In the genomic region with DNA sequence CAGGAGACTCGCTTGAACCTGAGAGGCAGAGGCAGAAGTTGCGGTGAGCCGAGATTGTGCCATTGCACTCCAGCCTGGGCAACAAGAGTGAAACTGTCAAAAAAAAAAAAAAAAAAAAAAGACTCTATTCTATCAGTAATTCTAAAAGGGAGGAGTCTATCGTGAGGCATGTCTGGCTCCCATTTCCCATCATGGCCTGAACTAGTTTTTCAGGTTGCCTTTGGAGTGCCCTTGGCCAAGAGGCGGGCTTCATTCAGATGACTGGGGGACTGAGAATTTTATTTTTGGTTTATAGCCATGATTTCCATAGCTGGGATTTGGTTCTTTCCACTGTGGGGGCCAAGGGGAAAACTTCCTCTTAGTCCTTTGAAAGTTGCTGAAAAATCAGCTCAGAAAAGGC, we compare ENCODE assay signal across 1 cellular context.
TF ChIP-seq lines count a peak whose summit lies in the region.

No MANE protein-coding gene starts in this region.

TF ChIP-seq in HepG2, 621 proteins besides CTCF, POLR2A, EP300 and RAD21:
- TF ChIP-seq, protein P1, sequence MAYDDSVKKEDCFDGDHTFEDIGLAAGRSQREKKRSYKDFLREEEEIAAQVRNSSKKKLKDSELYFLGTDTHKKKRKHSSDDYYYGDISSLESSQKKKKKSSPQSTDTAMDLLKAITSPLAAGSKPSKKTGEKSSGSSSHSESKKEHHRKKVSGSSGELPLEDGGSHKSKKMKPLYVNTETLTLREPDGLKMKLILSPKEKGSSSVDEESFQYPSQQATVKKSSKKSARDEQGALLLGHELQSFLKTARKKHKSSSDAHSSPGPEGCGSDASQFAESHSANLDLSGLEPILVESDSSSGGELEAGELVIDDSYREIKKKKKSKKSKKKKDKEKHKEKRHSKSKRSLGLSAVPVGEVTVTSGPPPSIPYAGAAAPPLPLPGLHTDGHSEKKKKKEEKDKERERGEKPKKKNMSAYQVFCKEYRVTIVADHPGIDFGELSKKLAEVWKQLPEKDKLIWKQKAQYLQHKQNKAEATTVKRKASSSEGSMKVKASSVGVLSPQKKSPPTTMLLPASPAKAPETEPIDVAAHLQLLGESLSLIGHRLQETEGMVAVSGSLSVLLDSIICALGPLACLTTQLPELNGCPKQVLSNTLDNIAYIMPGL (CRISPR knock-in tag; IDR thresholded peaks at IDR 0.05; ENCODE audit: borderline replicate concordance in 1 of 2, low read depth in 1 of 2): 0 out of 4 replicates have a peak, but pooled peaks of 1 of the 2 experiments have one; percentile 9
- no peak for TF ChIP-seq ZNF329 (CRISPR knock-in tag; IDR thresholded peaks at IDR 0.05; ENCODE audit: low read depth)
- TF ChIP-seq ZNF816 (CRISPR knock-in tag; IDR thresholded peaks at IDR 0.05; ENCODE audit: borderline replicate concordance): no peak
- 0 out of 2 replicates have a peak, but pooled peaks have one; percentile 11 for TF ChIP-seq ZNF746 (CRISPR knock-in tag; IDR thresholded peaks at IDR 0.05)
- no peak for TF ChIP-seq HNRNPUL1 (IDR thresholded peaks at IDR 0.05; ENCODE audit: low read depth, low read length)
